29 cellular contexts compared by ENCODE assay signal in the genomic region with DNA sequence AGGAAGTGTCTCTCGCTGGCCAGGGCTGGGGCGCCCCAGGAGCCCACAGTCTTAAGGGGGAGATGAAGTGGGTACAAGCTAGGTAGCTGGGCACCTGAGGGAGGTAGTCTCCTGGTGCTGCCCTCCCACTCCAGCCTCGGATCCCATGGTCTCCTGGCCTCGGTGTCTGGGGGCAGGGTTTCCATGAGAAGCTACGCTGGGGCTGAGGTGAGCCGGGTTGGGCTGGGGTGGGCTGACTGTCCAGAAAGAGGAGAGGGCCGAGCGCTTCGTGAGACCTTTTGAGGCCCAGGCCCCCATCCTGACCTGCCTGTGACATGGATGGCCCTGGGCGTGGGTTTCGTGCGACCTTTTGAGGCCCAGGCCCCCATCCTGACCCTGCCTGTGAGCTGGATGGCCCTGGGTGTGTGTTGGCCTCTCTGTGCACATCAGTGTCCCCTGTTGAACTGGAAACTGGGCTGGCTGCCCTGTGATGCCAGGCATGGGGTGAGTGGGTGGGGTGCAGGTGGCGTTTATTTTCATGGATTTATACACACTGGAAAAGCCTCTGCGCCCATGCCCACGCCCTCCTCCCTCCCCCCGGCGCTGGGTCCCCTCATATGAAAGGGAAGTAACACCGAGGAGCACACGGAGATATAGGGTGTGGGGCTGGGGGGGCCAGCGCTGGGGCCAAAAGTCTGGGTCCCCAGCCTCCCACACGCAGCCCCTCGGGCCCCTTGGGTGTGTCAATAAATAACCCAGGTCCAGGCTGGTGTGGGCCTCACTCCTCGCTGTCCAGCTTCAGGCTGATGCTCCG. TPM values are rescaled to one million over a fixed set of nuclear protein-coding genes. Genes with fewer than 3 reads are reported as not detected.
A peak's percentile ranks its signal among the peaks of the same experiment; 100 is the strongest.
DNase-seq lines count a peak whose midpoint lies in the region; ATAC-seq, FAIRE-seq and TF ChIP-seq lines count a peak whose summit lies in the region.
"Had no signal": no experiment of that assay in that cellular context is flagged by ENCODE, and none has a peak within 500 bp of the region (broad histone marks: within the 10 kb centered on the region; RNA-seq: fewer than 3 reads in every experiment).

No MANE protein-coding gene starts in this region.

- no peaks in the 10 kb centered on the region for H3K27me3 Mint-ChIP-seq in stimulated activated memory B cell treated with anti-CD40 and anti-IgM and Interleukin-4, amounts not matched to agents 10 μg/mL and 1 μg/mL and 100 μg/mL, for 72 hours
- H3K27me3 Mint-ChIP-seq: activated naive CD4-positive, alpha-beta T cell treated with anti-CD3 and anti-CD28 coated beads, Interleukin-2, amount 50 U/mL, for 24 hours; dendritic cell treated with granulocyte-macrophage colony-stimulating factor and Interleukin-4, amounts not matched to agents 40 ng/mL and 50 ng/mL, for 4 days; naive thymus-derived CD8-positive, alpha-beta T cell had no signal

- FAIRE-seq in K562 (lab: Jason Lieb, UNC) = no peak
- FAIRE-seq: RCC 7860 had no signal

- no peak for TF ChIP-seq CTCF in K562 (IDR thresholded peaks at IDR 0.05 in 2 of 3, conservative IDR thresholded peaks at IDR 0.05 in 1 of 3; ENCODE audit: insufficient read depth in 2 of 3, low read depth in 1 of 3, low read length in 3 of 3)

- CTCF ChIA-PET in K562 (lab: Yijun Ruan, JAX; ENCODE audit: low intra/inter-chr PET ratio) = no interaction called here

- H3K4me1 Mint-ChIP-seq in stimulated activated memory B cell treated with anti-CD40 and anti-IgM and Interleukin-4, amounts not matched to agents 10 μg/mL and 1 μg/mL and 100 μg/mL, for 72 hours = peaks cover 49% of the 10 kb centered on the region

- H2AFZ ChIP-seq in K562 (ENCODE audit: low read depth, low read length) = no peak overlapping the region
- H2AFZ ChIP-seq: GM23338, parathyroid adenoma had no signal

- peak; percentile 59 for DNase-seq in activated effector memory CD4-positive, alpha-beta T cell treated with anti-CD3 and anti-CD28 coated beads, Interleukin-2, amount 50 U/mL, for 16 hours
- DNase-seq in activated effector memory CD4-positive, alpha-beta T cell treated with Interleukin-2 at 50 U/mL for 16 hours = no peak
- DNase-seq in K562 (ENCODE audit: extremely low read depth in 1 of 4, low spot score in 3 of 4) (no peak), G401 (ENCODE audit: low spot score) (no peak), KBM-7 (no peak)
- DNase-seq: activated CD4-positive, alpha-beta T cell treated with anti-CD3 and anti-CD28 coated beads for 1 hour; activated T-cell treated with anti-CD3 and anti-CD28 coated beads for 4 hours; CD4-positive, CD25-positive, alpha-beta regulatory T cell; central memory CD4-positive, alpha-beta T cell; islet precursor cell; KG1; midbrain; naive thymus-derived CD8-positive, alpha-beta T cell; NCI-H526; stimulated activated CD4-positive, alpha-beta T cell treated with anti-CD3 and anti-CD28 coated beads, Interleukin-4, amount 100 ng/mL, for 1 hour; stimulated activated naive CD4-positive, alpha-beta T cell had no signal

- intact Hi-C loops in K562 (cut with micrococcal nuclease) = no loop called here

- peak overlapping the region; percentile 93 for H3K27ac Mint-ChIP-seq in stimulated activated memory B cell treated with anti-CD40 and anti-IgM and Interleukin-4, amounts not matched to agents 10 μg/mL and 1 μg/mL and 100 μg/mL, for 72 hours
- H3K27ac Mint-ChIP-seq: activated naive CD4-positive, alpha-beta T cell treated with anti-CD3 and anti-CD28 coated beads, Interleukin-2, amount 50 U/mL, for 24 hours; CD4-positive, CD25-positive, alpha-beta regulatory T cell; dendritic cell treated with granulocyte-macrophage colony-stimulating factor and Interleukin-4, amounts not matched to agents 40 ng/mL and 50 ng/mL, for 4 days; GM23338 had no signal

- no peaks in the 10 kb centered on the region for H3K9me1 ChIP-seq in K562 (ENCODE audit: control insufficient read depth, insufficient read depth, low read length)

- peaks cover 88% of the 10 kb centered on the region; the same call in 2 of the 3 replicates for H3K36me3 ChIP-seq in K562 (ENCODE audit: control insufficient read depth, insufficient read depth, low read length)

- POLR2A ChIA-PET in K562 (lab: Yijun Ruan, JAX) = interaction anchor here (0.6 to 1.4 kb wide), 8 partner anchors 10 to 545 kb away, joined by 3 to 5 read pairs (median 4); no protein-coding TSS in a partner anchor

- no peak overlapping the region for H3K4me3 Mint-ChIP-seq in stimulated activated memory B cell treated with anti-CD40 and anti-IgM and Interleukin-4, amounts not matched to agents 10 μg/mL and 1 μg/mL and 100 μg/mL, for 72 hours
- H3K4me3 Mint-ChIP-seq: activated naive CD4-positive, alpha-beta T cell treated with anti-CD3 and anti-CD28 coated beads, Interleukin-2, amount 50 U/mL, for 24 hours; dendritic cell treated with granulocyte-macrophage colony-stimulating factor and Interleukin-4, amounts not matched to agents 40 ng/mL and 50 ng/mL, for 4 days; GM23338; naive thymus-derived CD8-positive, alpha-beta T cell had no signal

- peak overlapping the region in 1 of 2 experiments; percentile 58; a peak in 1 of 4 replicates for H3K9ac ChIP-seq in K562 (ENCODE audit: insufficient read depth in 1 of 2, low read depth in 2 of 2, low read length in 2 of 2)
- H3K9ac ChIP-seq: parathyroid adenoma had no signal

- in situ Hi-C loops in K562 (cut with MboI) = no loop called here
- in situ Hi-C loops in G401 (cut with HindIII; ENCODE audit: low sequenced_read_pairs) = no loop called here
- in situ Hi-C loops in KBM-7 (cut with MboI; ENCODE audit: low pct_unique_long_range_greater_than_20kb, low sequenced_read_pairs) = no loop called here

- 94% methylated on average over 10 of the region's 24 CpGs for WGBS in K562 (ENCODE audit: insufficient coverage, low coverage, missing lambda C conversion rate)

- H3K27ac ChIP-seq in K562 (ENCODE audit: extremely low read depth, low read depth, low read length) = no peak overlapping the region
- H3K27ac ChIP-seq: ascending aorta, parathyroid adenoma, SJSA1 had no signal

- TF ChIP-seq EP300 in K562 (IDR thresholded peaks at IDR 0.05; ENCODE audit: low read length) = no peak

- TF ChIP-seq POLR2A in GM18505 (IDR thresholded peaks at IDR 0.05; ENCODE audit: borderline replicate concordance, extremely low read depth, insufficient read depth, insufficient read length) (peak; percentile 28), K562 (conservative IDR thresholded peaks at IDR 0.05) (no peak)

- no peak for TF ChIP-seq RAD21 in K562 (CRISPR knock-in tag; conservative IDR thresholded peaks at IDR 0.05 in 1 of 2, IDR thresholded peaks at IDR 0.05 in 1 of 2)

- H4K20me1 ChIP-seq in K562 (replicated peaks; ENCODE audit: control insufficient read depth, insufficient read depth, low read length) = no peaks in the 10 kb centered on the region

- ATAC-seq in GM18505 (IDR thresholded peaks at IDR 0.05; ENCODE audit: unreplicated experiment) (no peak), K562 (no peak), HG03460 (IDR thresholded peaks at IDR 0.05; ENCODE audit: unreplicated experiment) (no peak)
- no peak for ATAC-seq in stimulated activated memory B cell treated with anti-CD40 and anti-IgM and Interleukin-4, amounts not matched to agents 10 μg/mL and 1 μg/mL and 100 μg/mL, for 72 hours
- ATAC-seq: GM23338; naive thymus-derived CD8-positive, alpha-beta T cell; right cardiac atrium had no signal

- H3K27me3 ChIP-seq in K562 (ENCODE audit: control insufficient read depth in 2 of 2, insufficient read depth in 2 of 2, low read length in 2 of 2) = no peaks in the 10 kb centered on the region
- H3K27me3 ChIP-seq: ascending aorta, SJSA1 had no signal

- BruUV-seq in K562 (replicated peaks; lab: Mats Ljungman, UMichigan) = no TSS peak

- H3K79me2 ChIP-seq in K562 (ENCODE audit: control insufficient read depth, insufficient read depth, low read length) = peaks cover 8% of the 10 kb centered on the region; the same call in 1 of the 3 replicates
- H3K79me2 ChIP-seq: parathyroid adenoma had no signal

- no peak overlapping the region for H3K4me3 ChIP-seq in K562
- H3K4me3 ChIP-seq: ascending aorta, GM23338, SJSA1 had no signal

- H3K9me3 Mint-ChIP-seq in stimulated activated memory B cell treated with anti-CD40 and anti-IgM and Interleukin-4, amounts not matched to agents 10 μg/mL and 1 μg/mL and 100 μg/mL, for 72 hours = no peaks in the 10 kb centered on the region
- H3K9me3 Mint-ChIP-seq: activated naive CD4-positive, alpha-beta T cell treated with anti-CD3 and anti-CD28 coated beads, Interleukin-2, amount 50 U/mL, for 24 hours; CD4-positive, CD25-positive, alpha-beta regulatory T cell; dendritic cell treated with granulocyte-macrophage colony-stimulating factor and Interleukin-4, amounts not matched to agents 40 ng/mL and 50 ng/mL, for 4 days; GM23338; naive thymus-derived CD8-positive, alpha-beta T cell had no signal

- peaks cover 63% of the 10 kb centered on the region for H3K36me3 Mint-ChIP-seq in stimulated activated memory B cell treated with anti-CD40 and anti-IgM and Interleukin-4, amounts not matched to agents 10 μg/mL and 1 μg/mL and 100 μg/mL, for 72 hours

- H3K4me1 ChIP-seq in K562 (replicated peaks in 1 of 2; ENCODE audit: control insufficient read depth in 2 of 2, insufficient read depth in 2 of 2, low read length in 2 of 2) = peaks cover under 1 to 77% of the 10 kb centered on the region in 2 experiments; a peak in 3 of 5 replicates
- H3K4me1 ChIP-seq: ascending aorta, parathyroid adenoma, SJSA1 had no signal

- no peaks in the 10 kb centered on the region for H3K9me3 ChIP-seq in K562 (replicated peaks; ENCODE audit: control insufficient read depth, insufficient read depth, low read depth, low read length)
- H3K9me3 ChIP-seq: ascending aorta, SJSA1 had no signal

- H3K4me2 ChIP-seq in K562 (ENCODE audit: insufficient read depth, low read length) = no peak overlapping the region
- H3K4me2 ChIP-seq: GM23338 had no signal

RNA-seq across cellular contexts. Expression of gene AIP, which starts 8.6 kb away (rescaled TPM):
- 16.7 and 49.3 TPM in 2 replicates for total RNA-seq in K562 (2011; cell fraction: chromatin; rRNA removed; ENCODE audit: low replicate concordance)
- total RNA-seq in K562 (2011; cell fraction: nucleolus; rRNA removed) = 51.0 and 54.0 TPM in 2 replicates
- 29.5 and 34.8 TPM in 2 replicates for total RNA-seq in K562 (2011; cell fraction: nucleoplasm; rRNA removed)
- total RNA-seq in K562 (2014; rRNA removed) = 92.5 and 101 TPM in 2 replicates
- total RNA-seq in K562 (2014; rRNA removed; fragmentation: Illumina TruSeq; extraction: Trizol) = 16.6 and 37.0 TPM in 2 replicates
- total RNA-seq in K562 (2015; rRNA removed; fragmentation: Illumina TruSeq; extraction: Trizol) = 50.3 and 52.7 TPM in 2 replicates
- 71.2 and 78.3 TPM in 2 replicates for total RNA-seq in K562 (2021)
- polyA plus RNA-seq in K562 (2011; rRNA removed) = 66.6 and 98.4 TPM in 2 replicates
- polyA plus RNA-seq in K562 (2011; cell fraction: cytosol; rRNA removed) = 124 and 170 TPM in 2 replicates
- 61.0 and 75.7 TPM in 2 replicates for polyA plus RNA-seq in K562 (2011; cell fraction: nucleus; rRNA removed)
- polyA plus RNA-seq in K562 (2012) = 81.9 and 121 TPM in 2 replicates
- 40.2 and 66.9 TPM in 2 replicates for polyA plus RNA-seq in K562 (2014; fragmentation: Illumina TruSeq; extraction: Trizol)
- 10 to 100 TPM in 1 of 2 experiments, 1 to 10 TPM in 1; 5.2 to 16.2 TPM for polyA plus RNA-seq in K562 (2014; fragmentation: Nextera tagmentation; extraction: Ambion mirVana)
- polyA plus RNA-seq in K562 (2014; rRNA removed) = 85.1 and 92.7 TPM in 2 replicates
- polyA minus RNA-seq in K562 (2011; rRNA and poly(A)+ RNA removed) = 43.3 and 59.8 TPM in 2 replicates
- polyA minus RNA-seq in K562 (2011; cell fraction: cytosol; rRNA and poly(A)+ RNA removed) = 48.4 and 57.2 TPM in 2 replicates
- polyA minus RNA-seq in K562 (2011; cell fraction: nucleus; rRNA and poly(A)+ RNA removed) = 22.1 and 26.9 TPM in 2 replicates
- 73.5 and 102 TPM in 2 replicates for total RNA-seq in G401 (2014; rRNA removed; shearing (Covaris generic))

RNA-seq across cellular contexts. Expression of gene PITPNM1, which starts 13.7 kb away (rescaled TPM):
- total RNA-seq in K562 (2011; cell fraction: chromatin; rRNA removed; ENCODE audit: low replicate concordance) = 48.7 and 132 TPM in 2 replicates
- 82.2 and 92.7 TPM in 2 replicates for total RNA-seq in K562 (2011; cell fraction: nucleolus; rRNA removed)
- 41.5 and 53.5 TPM in 2 replicates for total RNA-seq in K562 (2011; cell fraction: nucleoplasm; rRNA removed)
- total RNA-seq in K562 (2014; rRNA removed) = 33.6 and 47.6 TPM in 2 replicates
- 9.3 and 11.2 TPM in 2 replicates for total RNA-seq in K562 (2014; rRNA removed; fragmentation: Illumina TruSeq; extraction: Trizol)
- 17.4 and 17.7 TPM in 2 replicates for total RNA-seq in K562 (2015; rRNA removed; fragmentation: Illumina TruSeq; extraction: Trizol)
- 50.2 and 53.7 TPM in 2 replicates for total RNA-seq in K562 (2021)
- polyA plus RNA-seq in K562 (2011; rRNA removed) = 14.7 and 18.8 TPM in 2 replicates
- 15.2 and 52.3 TPM in 2 replicates for polyA plus RNA-seq in K562 (2011; cell fraction: cytosol; rRNA removed)
- 72.4 and 144 TPM in 2 replicates for polyA plus RNA-seq in K562 (2011; cell fraction: nucleus; rRNA removed)
- 24.1 and 32.9 TPM in 2 replicates for polyA plus RNA-seq in K562 (2012)
- polyA plus RNA-seq in K562 (2014; fragmentation: Illumina TruSeq; extraction: Trizol) = 16.0 and 24.4 TPM in 2 replicates
- under 1 TPM; 0.11 to 0.25 TPM for polyA plus RNA-seq in K562 (2014; fragmentation: Nextera tagmentation; extraction: Ambion mirVana)
- polyA plus RNA-seq in K562 (2014; rRNA removed) = 35.0 and 42.3 TPM in 2 replicates
- polyA minus RNA-seq in K562 (2011; rRNA and poly(A)+ RNA removed) = 4.8 and 6.9 TPM in 2 replicates
- polyA minus RNA-seq in K562 (2011; cell fraction: cytosol; rRNA and poly(A)+ RNA removed) = 15.8 and 16.3 TPM in 2 replicates
- polyA minus RNA-seq in K562 (2011; cell fraction: nucleus; rRNA and poly(A)+ RNA removed) = 28.3 and 31.1 TPM in 2 replicates
- 27.0 and 35.2 TPM in 2 replicates for total RNA-seq in G401 (2014; rRNA removed; shearing (Covaris generic))

RNA-seq across cellular contexts. Expression of gene CDK2AP2, which starts 16.5 kb away (rescaled TPM):
- total RNA-seq in K562 (2011; cell fraction: chromatin; rRNA removed; ENCODE audit: low replicate concordance) = 21.8 and 52.5 TPM in 2 replicates
- 47.5 and 51.3 TPM in 2 replicates for total RNA-seq in K562 (2011; cell fraction: nucleolus; rRNA removed)
- 24.7 and 43.2 TPM in 2 replicates for total RNA-seq in K562 (2011; cell fraction: nucleoplasm; rRNA removed)
- total RNA-seq in K562 (2014; rRNA removed) (34.6 and 53.3 TPM in 2 replicates), K562 (2014; rRNA removed; fragmentation: Illumina TruSeq; extraction: Trizol) (5.4 and 7.5 TPM in 2 replicates), K562 (2015; rRNA removed; fragmentation: Illumina TruSeq; extraction: Trizol) (21.7 and 22.1 TPM in 2 replicates), K562 (2021) (47.4 and 50.2 TPM in 2 replicates)
- polyA plus RNA-seq in K562 (2011; rRNA removed) (11.4 and 28.8 TPM in 2 replicates), K562 (2014; fragmentation: Illumina TruSeq; extraction: Trizol) (41.5 and 56.9 TPM in 2 replicates), K562 (2014; fragmentation: Nextera tagmentation; extraction: Ambion mirVana) (1 to 10 TPM; 4.4 to 8.4 TPM), K562 (2014; rRNA removed) (34.6 and 37.1 TPM in 2 replicates)
- polyA plus RNA-seq in K562 (2011; cell fraction: cytosol; rRNA removed) = 58.0 and 87.1 TPM in 2 replicates
- 48.5 and 50.6 TPM in 2 replicates for polyA plus RNA-seq in K562 (2011; cell fraction: nucleus; rRNA removed)
- 53.8 and 114 TPM in 2 replicates for polyA plus RNA-seq in K562 (2012)
- polyA minus RNA-seq in K562 (2011; rRNA and poly(A)+ RNA removed) = 8.8 and 13.2 TPM in 2 replicates
- polyA minus RNA-seq in K562 (2011; cell fraction: cytosol; rRNA and poly(A)+ RNA removed) = 28.2 and 40.6 TPM in 2 replicates
- 15.3 and 30.5 TPM in 2 replicates for polyA minus RNA-seq in K562 (2011; cell fraction: nucleus; rRNA and poly(A)+ RNA removed)
- 36.1 and 36.4 TPM in 2 replicates for total RNA-seq in G401 (2014; rRNA removed; shearing (Covaris generic))

RNA-seq across cellular contexts. Expression of gene TMEM134, which starts 22.4 kb away (rescaled TPM):
- total RNA-seq in K562 (2011; cell fraction: chromatin; rRNA removed; ENCODE audit: low replicate concordance) = 5.8 and 18.7 TPM in 2 replicates
- total RNA-seq in K562 (2011; cell fraction: nucleolus; rRNA removed) = 21.2 and 21.3 TPM in 2 replicates
- total RNA-seq in K562 (2011; cell fraction: nucleoplasm; rRNA removed) = 17.5 and 22.7 TPM in 2 replicates
- total RNA-seq in K562 (2014; rRNA removed) = 10.7 and 23.4 TPM in 2 replicates
- 1.3 and 1.5 TPM in 2 replicates for total RNA-seq in K562 (2014; rRNA removed; fragmentation: Illumina TruSeq; extraction: Trizol)
- total RNA-seq in K562 (2015; rRNA removed; fragmentation: Illumina TruSeq; extraction: Trizol) = 10.3 and 10.7 TPM in 2 replicates
- 19.2 and 19.3 TPM in 2 replicates for total RNA-seq in K562 (2021)
- 17.5 and 26.2 TPM in 2 replicates for polyA plus RNA-seq in K562 (2011; rRNA removed)
- polyA plus RNA-seq in K562 (2011; cell fraction: cytosol; rRNA removed) = 79.1 and 131 TPM in 2 replicates
- 43.3 and 53.7 TPM in 2 replicates for polyA plus RNA-seq in K562 (2011; cell fraction: nucleus; rRNA removed)
- 20.0 and 28.2 TPM in 2 replicates for polyA plus RNA-seq in K562 (2012)
- polyA plus RNA-seq in K562 (2014; fragmentation: Illumina TruSeq; extraction: Trizol) = 6.3 and 11.1 TPM in 2 replicates
- 1 to 10 TPM in 1 of 2 experiments, under 1 TPM in 1; 0.63 to 1.4 TPM for polyA plus RNA-seq in K562 (2014; fragmentation: Nextera tagmentation; extraction: Ambion mirVana)
- 48.4 and 58.9 TPM in 2 replicates for polyA plus RNA-seq in K562 (2014; rRNA removed)
- polyA minus RNA-seq in K562 (2011; rRNA and poly(A)+ RNA removed) = 1.3 and 2.0 TPM in 2 replicates
- polyA minus RNA-seq in K562 (2011; cell fraction: cytosol; rRNA and poly(A)+ RNA removed) = 7.4 and 10.5 TPM in 2 replicates
- polyA minus RNA-seq in K562 (2011; cell fraction: nucleus; rRNA and poly(A)+ RNA removed) = 12.4 and 12.8 TPM in 2 replicates
- total RNA-seq in G401 (2014; rRNA removed; shearing (Covaris generic)) = 88.8 and 126 TPM in 2 replicates

RNA-seq across cellular contexts. Expression of gene CABP2, which starts 31.8 kb away (rescaled TPM):
- total RNA-seq in K562 (2011; cell fraction: chromatin; rRNA removed; ENCODE audit: low replicate concordance) = not detected in 2 replicates
- total RNA-seq in K562 (2011; cell fraction: nucleolus; rRNA removed) = not detected in 2 replicates
- total RNA-seq in K562 (2011; cell fraction: nucleoplasm; rRNA removed) = not detected in 2 replicates
- total RNA-seq in K562 (2014; rRNA removed) = not detected in 2 replicates
- not detected in 2 replicates for total RNA-seq in K562 (2014; rRNA removed; fragmentation: Illumina TruSeq; extraction: Trizol)
- total RNA-seq in K562 (2015; rRNA removed; fragmentation: Illumina TruSeq; extraction: Trizol) = not detected in 2 replicates
- total RNA-seq in K562 (2021) = not detected in 2 replicates
- polyA plus RNA-seq in K562 (2011; rRNA removed) = not detected in 2 replicates
- polyA plus RNA-seq in K562 (2011; cell fraction: cytosol; rRNA removed) = not detected in 2 replicates
- not detected in 2 replicates for polyA plus RNA-seq in K562 (2011; cell fraction: nucleus; rRNA removed)
- polyA plus RNA-seq in K562 (2012) = not detected in 2 replicates
- polyA plus RNA-seq in K562 (2014; fragmentation: Illumina TruSeq; extraction: Trizol) = not detected in 2 replicates
- not detected for polyA plus RNA-seq in K562 (2014; fragmentation: Nextera tagmentation; extraction: Ambion mirVana)
- not detected in 2 replicates for polyA plus RNA-seq in K562 (2014; rRNA removed)
- polyA minus RNA-seq in K562 (2011; rRNA and poly(A)+ RNA removed) = not detected in 2 replicates
- polyA minus RNA-seq in K562 (2011; cell fraction: cytosol; rRNA and poly(A)+ RNA removed) = not detected in 2 replicates
- not detected in 2 replicates for polyA minus RNA-seq in K562 (2011; cell fraction: nucleus; rRNA and poly(A)+ RNA removed)
- not detected in 2 replicates for total RNA-seq in G401 (2014; rRNA removed; shearing (Covaris generic))
- total RNA-seq: ascending aorta; CD4-positive, CD25-positive, alpha-beta regulatory T cell; GM23338; liver; naive thymus-derived CD8-positive, alpha-beta T cell; right cardiac atrium; SJSA1; T-helper 1 cell treated with Interleukin-12 subunit alpha and Interleukin-12 subunit beta and Interleukin-4 antibody, amounts not matched to agents 30 ng/mL and 1 ng/mL, for 36 hours had no signal
- polyA plus RNA-seq: CD4-positive, CD25-positive, alpha-beta regulatory T cell; GM23338; liver; naive thymus-derived CD8-positive, alpha-beta T cell; right cardiac atrium had no signal
